ENCODE assay signal across 1 cellular context in genomic region chr7:128878226-128879105, GRCh38.
TF ChIP-seq lines count a peak whose summit lies in the region.

No MANE protein-coding gene starts in this region.

TF ChIP-seq in WTC11, 78 proteins besides CTCF, POLR2A, EP300 and RAD21 (continued from another document):
- TF ChIP-seq E2F5 (CRISPR knock-in tag; IDR thresholded peaks at IDR 0.05) (no peak), ATF2 (CRISPR knock-in tag; IDR thresholded peaks at IDR 0.05; ENCODE audit: borderline replicate concordance, low read depth) (no peak), USF1 (CRISPR knock-in tag; IDR thresholded peaks at IDR 0.05) (no peak), ZNF121 (CRISPR knock-in tag; IDR thresholded peaks at IDR 0.05) (no peak), SOX15 (CRISPR knock-in tag; IDR thresholded peaks at IDR 0.05) (no peak), ELF4 (CRISPR knock-in tag; IDR thresholded peaks at IDR 0.05; ENCODE audit: low read depth) (no peak), PREB (CRISPR knock-in tag; IDR thresholded peaks at IDR 0.05; ENCODE audit: borderline replicate concordance) (no peak), TCF7 (CRISPR knock-in tag; IDR thresholded peaks at IDR 0.05; ENCODE audit: low read depth) (no peak), ZNF671 (CRISPR knock-in tag; IDR thresholded peaks at IDR 0.05) (no peak), ATF3 (CRISPR knock-in tag; conservative IDR thresholded peaks at IDR 0.05) (no peak), E2F4 (CRISPR knock-in tag; IDR thresholded peaks at IDR 0.05; ENCODE audit: borderline replicate concordance, low read depth) (no peak), ATF6 (CRISPR knock-in tag; IDR thresholded peaks at IDR 0.05) (no peak), ZMAT4 (CRISPR knock-in tag; IDR thresholded peaks at IDR 0.05) (no peak), ZNF138 (CRISPR knock-in tag; conservative IDR thresholded peaks at IDR 0.05) (no peak), CBFB (CRISPR knock-in tag; IDR thresholded peaks at IDR 0.05; ENCODE audit: low read depth) (no peak), STAT6 (CRISPR knock-in tag; conservative IDR thresholded peaks at IDR 0.05; ENCODE audit: low read depth) (no peak), NR3C1 (CRISPR knock-in tag; conservative IDR thresholded peaks at IDR 0.05; ENCODE audit: low read depth) (no peak), OVOL2 (CRISPR knock-in tag; IDR thresholded peaks at IDR 0.05; ENCODE audit: borderline replicate concordance) (no peak)
